20 cellular contexts compared by ENCODE assay signal in genomic region chr12:5565933-5566632, GRCh38.
DNase-seq lines count a peak whose midpoint lies in the region; ATAC-seq and TF ChIP-seq lines count a peak whose summit lies in the region.
"Had no signal": no experiment of that assay in that cellular context is flagged by ENCODE, and none has a peak within 500 bp of the region (broad histone marks: within the 10 kb centered on the region; RNA-seq: fewer than 3 reads in every experiment).

No MANE protein-coding gene starts in this region.

- no peaks in the 10 kb centered on the region for H3K9me3 Mint-ChIP-seq in CD4-positive, alpha-beta memory T cell
- H3K9me3 Mint-ChIP-seq: activated naive CD4-positive, alpha-beta T cell treated with anti-CD3 and anti-CD28 coated beads for 36 hours had no signal

- no peak overlapping the region for H3K4me3 Mint-ChIP-seq in CD4-positive, alpha-beta memory T cell
- H3K4me3 Mint-ChIP-seq: activated naive CD4-positive, alpha-beta T cell treated with anti-CD3 and anti-CD28 coated beads for 36 hours had no signal

- H3K4me1 ChIP-seq in right atrium auricular region (peaks cover 0 to 13% of the 10 kb centered on the region in 2 donors), SJCRH30 (peaks cover 36% of the 10 kb centered on the region), vagina (peaks cover 26% of the 10 kb centered on the region)
- no peaks in the 10 kb centered on the region for H3K4me1 ChIP-seq in CD4-positive, alpha-beta memory T cell (ENCODE audit: insufficient read depth, low read length)
- H3K4me1 ChIP-seq: uterus had no signal

- H3K27me3 ChIP-seq in right atrium auricular region (no peaks in the 10 kb centered on the region), SJCRH30 (no peaks in the 10 kb centered on the region), vagina (no peaks in the 10 kb centered on the region)
- no peaks in the 10 kb centered on the region for H3K27me3 ChIP-seq in CD4-positive, alpha-beta memory T cell (ENCODE audit: insufficient read depth, low read length)
- H3K27me3 ChIP-seq: uterus had no signal

- no peaks in the 10 kb centered on the region for H3K9me3 ChIP-seq in right atrium auricular region
- no peaks in the 10 kb centered on the region for H3K9me3 ChIP-seq in SJCRH30 (replicated peaks)
- H3K9me3 ChIP-seq in vagina: no peaks in the 10 kb centered on the region
- H3K9me3 ChIP-seq in CD4-positive, alpha-beta memory T cell (ENCODE audit: control insufficient read depth in 1 of 2, low read length in 2 of 2): no peaks in the 10 kb centered on the region
- H3K9me3 ChIP-seq: heart right ventricle, lower lobe of right lung, uterus had no signal

- no peaks in the 10 kb centered on the region for H3K36me3 Mint-ChIP-seq in CD4-positive, alpha-beta memory T cell

- H3K27ac Mint-ChIP-seq in CD4-positive, alpha-beta memory T cell: no peak overlapping the region
- H3K27ac Mint-ChIP-seq: activated naive CD4-positive, alpha-beta T cell treated with anti-CD3 and anti-CD28 coated beads for 36 hours had no signal

- H3K36me3 ChIP-seq in right atrium auricular region (no peaks in the 10 kb centered on the region), SJCRH30 (no peaks in the 10 kb centered on the region), vagina (no peaks in the 10 kb centered on the region)
- H3K36me3 ChIP-seq in CD4-positive, alpha-beta memory T cell (ENCODE audit: insufficient read depth, low read length): no peaks in the 10 kb centered on the region
- H3K36me3 ChIP-seq: lower lobe of right lung, uterus had no signal

- intact Hi-C loops in left cardiac atrium (cut with DNase I) (no loop called here), vagina (cut with DNase I) (no loop called here)
- intact Hi-C loops in CD4-positive, alpha-beta memory T cell (cut with micrococcal nuclease): no loop called here

- peaks cover 4 to 11% of the 10 kb centered on the region in 2 donors for H3K27me3 Mint-ChIP-seq in CD4-positive, alpha-beta memory T cell

- CTCF ChIA-PET in CD4-positive, alpha-beta memory T cell (lab: Charles Lee; ENCODE audit: partially characterized antibody): no interaction called here

- no peaks in the 10 kb centered on the region for H3K4me1 Mint-ChIP-seq in CD4-positive, alpha-beta memory T cell

- H3K4me3 ChIP-seq in right atrium auricular region (no peak overlapping the region), SJCRH30 (no peak overlapping the region), vagina (no peak overlapping the region)
- no peak overlapping the region for H3K4me3 ChIP-seq in CD4-positive, alpha-beta memory T cell (ENCODE audit: low read length in 2 of 2)
- H3K4me3 ChIP-seq: heart right ventricle, lower lobe of right lung, uterus had no signal

- no peak for TF ChIP-seq CTCF in right atrium auricular region (IDR thresholded peaks at IDR 0.05)
- no peak for TF ChIP-seq CTCF in vagina (IDR thresholded peaks at IDR 0.05)

- no peak for TF ChIP-seq POLR2A in vagina (IDR thresholded peaks at IDR 0.05)

- ATAC-seq in left cardiac atrium: peak; percentile 13 to 28
- ATAC-seq: HepG2 had no signal

- DNase-seq in left cardiac atrium (no peak), right atrium auricular region (ENCODE audit: low spot score) (no peak), SJCRH30 (no peak), glomerular visceral epithelial cell (ENCODE audit: extremely low spot score) (peak; percentile 35), vagina (ENCODE audit: extremely low spot score in 2 of 2) (peak in 1 of 2 donors; percentile 43), T-helper 9 cell (no peak)
- no peak for DNase-seq in activated CD4-positive, CD25-positive, alpha-beta regulatory T cell treated with anti-CD3 and anti-CD28 coated beads, Interleukin-2, amount 50 U/mL, for 72 hours
- DNase-seq in CD4-positive, alpha-beta memory T cell: no peak
- DNase-seq: activated naive CD4-positive, alpha-beta T cell treated with anti-CD3 and anti-CD28 coated beads for 36 hours; activated T-cell treated with anti-CD3 and anti-CD28 coated beads, Interleukin-2, amount 50 U/mL, for 48 hours; DMS153; lower lobe of right lung; NCI-H1436; NCI-H526 treated with DMSO at 0.1 percent for 48 hours; occipital lobe; stimulated activated CD8-positive, alpha-beta memory T cell treated with anti-CD3 and anti-CD28 coated beads, Interleukin-4, amount 100 ng/mL, for 48 hours; substantia nigra; uterus had no signal

- H3K27ac ChIP-seq in right atrium auricular region (no peak overlapping the region), SJCRH30 (peak overlapping the region; percentile 91), vagina (peak overlapping the region; percentile 68)
- H3K27ac ChIP-seq in CD4-positive, alpha-beta memory T cell (ENCODE audit: low read depth, low read length): no peak overlapping the region
- H3K27ac ChIP-seq: heart right ventricle, lower lobe of right lung, uterus had no signal

- POLR2A ChIA-PET in CD4-positive, alpha-beta memory T cell (lab: Charles Lee; ENCODE audit: partially characterized antibody): no interaction called here

Comparison
In these comparisons a context has a peak if more than half of its experiments do, and no peak if none do; other contexts are left out.
1. H3K27ac ChIP-seq: peak in SJCRH30 (single experiment) and vagina (single experiment); none in right atrium auricular region (0 of 2) and CD4-positive, alpha-beta memory T cell (single experiment).